8 cellular contexts compared by ENCODE assay signal in genomic region chr6:45377555-45378323, GRCh38. TPM values are rescaled to one million over a fixed set of nuclear protein-coding genes. Genes with fewer than 3 reads are reported as not detected.
DNase-seq lines count a peak whose midpoint lies in the region; ATAC-seq and TF ChIP-seq lines count a peak whose summit lies in the region.

Gene SUPT3H (minus strand): TSS chr6:45377934.

- peak within 1 kb of the TSS; percentile 93 for H3K27ac ChIP-seq in CD4-positive, alpha-beta T cell (ENCODE audit: low read depth, low read length)
- H3K27ac ChIP-seq in ectodermal cell (ENCODE audit: insufficient read depth, low read depth, low read length, poor library complexity, severe bottlenecking), result peak within 1 kb of the TSS; percentile 97

- peaks cover 5% of the 10 kb centered on the region for H3K4me1 ChIP-seq in ectodermal cell (ENCODE audit: control insufficient read depth, insufficient read depth, low read length)

- DNase-seq in CD4-positive, alpha-beta T cell, result peak; percentile 74 to 89 (median 84)
- DNase-seq in NCI-H82 (lab: John Stamatoyannopoulos, UW), result peak; percentile 99
- DNase-seq in activated CD8-positive, alpha-beta T cell treated with anti-CD3 and anti-CD28 coated beads, Interleukin-2, amount 10 ng/mL, durations not matched to agents 7 days and 5 days, result peak; percentile 93
- DNase-seq in lung microvascular endothelial cell (ENCODE audit: low read depth in 2 of 2), result peak; percentile 94 to 95
- DNase-seq in stimulated activated CD4-positive, alpha-beta T cell treated with anti-CD3 and anti-CD28 coated beads, TNF-alpha, amount 100 ng/mL, for 4 hours (ENCODE audit: low read depth in 3 of 3), result peak; percentile 83 to 93 (median 91)

- peaks cover 31% of the 10 kb centered on the region for H3K4me1 Mint-ChIP-seq in CD4-positive, alpha-beta T cell (ENCODE audit: low read depth)
- H3K4me1 Mint-ChIP-seq in activated CD8-positive, alpha-beta T cell treated with anti-CD3 and anti-CD28 coated beads, Interleukin-2, amount 10 ng/mL, durations not matched to agents 7 days and 5 days (ENCODE audit: low read depth), result peaks cover 18% of the 10 kb centered on the region

- H3K27ac Mint-ChIP-seq in CD4-positive, alpha-beta T cell, result peak within 1 kb of the TSS; percentile 99
- H3K27ac Mint-ChIP-seq in activated CD8-positive, alpha-beta T cell treated with anti-CD3 and anti-CD28 coated beads, Interleukin-2, amount 10 ng/mL, durations not matched to agents 7 days and 5 days, result peak within 1 kb of the TSS; percentile 100

- WGBS in ectodermal cell, 2 experiments, result 0 to 1% methylated on average over 75 of the region's 75 CpGs

- no peaks in the 10 kb centered on the region for H3K27me3 ChIP-seq in CD4-positive, alpha-beta T cell (ENCODE audit: control insufficient read depth, insufficient read depth, low read length)
- H3K27me3 ChIP-seq in ectodermal cell (ENCODE audit: control insufficient read depth, insufficient read depth, low read length, poor library complexity, severe bottlenecking), result no peaks in the 10 kb centered on the region

- no peaks in the 10 kb centered on the region for H3K9me3 Mint-ChIP-seq in CD4-positive, alpha-beta T cell
- H3K9me3 Mint-ChIP-seq in activated CD8-positive, alpha-beta T cell treated with anti-CD3 and anti-CD28 coated beads, Interleukin-2, amount 10 ng/mL, durations not matched to agents 7 days and 5 days (ENCODE audit: insufficient read depth), result no peaks in the 10 kb centered on the region

- ATAC-seq in CD4-positive, alpha-beta T cell (ENCODE audit: poor library complexity), result peak; percentile 80
- ATAC-seq in GM19395 (IDR thresholded peaks at IDR 0.05; ENCODE audit: unreplicated experiment) (peak; percentile 97), HG03558 (IDR thresholded peaks at IDR 0.05; ENCODE audit: extremely low read depth, unreplicated experiment) (peak; percentile 65)
- peak; percentile 90 for ATAC-seq in activated CD8-positive, alpha-beta T cell treated with anti-CD3 and anti-CD28 coated beads, Interleukin-2, amount 10 ng/mL, durations not matched to agents 7 days and 5 days

- CTCF ChIA-PET in CD4-positive, alpha-beta T cell (lab: Charles Lee), result interaction anchor here (0.6 to 2.7 kb wide), 8 partner anchors 9 to 722 kb away, joined by 3 to 9 read pairs (median 4); no protein-coding TSS in a partner anchor
- CTCF ChIA-PET in activated CD8-positive, alpha-beta T cell treated with anti-CD3 and anti-CD28 coated beads, Interleukin-2, amount 10 ng/mL, durations not matched to agents 7 days and 5 days (lab: Charles Lee), result interaction anchor here (0.8 to 3.6 kb wide), 16 partner anchors 10 to 903 kb away, joined by 3 to 20 read pairs (median 5); partner anchors contain the start of gene RUNX2

- no peaks in the 10 kb centered on the region for H3K36me3 ChIP-seq in ectodermal cell (ENCODE audit: control insufficient read depth, insufficient read depth, low read length)

- H3K36me3 Mint-ChIP-seq in CD4-positive, alpha-beta T cell (ENCODE audit: low read depth), result peaks cover 18% of the 10 kb centered on the region
- peaks cover 2% of the 10 kb centered on the region for H3K36me3 Mint-ChIP-seq in activated CD8-positive, alpha-beta T cell treated with anti-CD3 and anti-CD28 coated beads, Interleukin-2, amount 10 ng/mL, durations not matched to agents 7 days and 5 days (ENCODE audit: low read depth)

- intact Hi-C loops in CD4-positive, alpha-beta T cell (cut with DNase I, micrococcal nuclease), result loop anchor here (1.0 to 10.0 kb wide), 6 partner anchors 43 to 1115 kb away; partner anchors contain the start of gene ENPP4 (in 1 of the 2)

- POLR2A ChIA-PET in CD4-positive, alpha-beta T cell (lab: Charles Lee), result interaction anchor here (0.6 to 2.4 kb wide), 37 partner anchors 9 to 722 kb away, joined by 3 to 22 read pairs (median 4); partner anchors contain the start of gene RUNX2
- POLR2A ChIA-PET in activated CD8-positive, alpha-beta T cell treated with anti-CD3 and anti-CD28 coated beads, Interleukin-2, amount 10 ng/mL, durations not matched to agents 7 days and 5 days (lab: Charles Lee), result interaction anchor here (0.6 to 1.4 kb wide), 19 partner anchors 9 to 722 kb away, joined by 3 to 8 read pairs (median 3); partner anchors contain the start of gene RUNX2

- no peak for TF ChIP-seq CTCF in CD4-positive, alpha-beta T cell (IDR thresholded peaks at IDR 0.05)

- H3K27me3 Mint-ChIP-seq in CD4-positive, alpha-beta T cell, result no peaks in the 10 kb centered on the region
- no peaks in the 10 kb centered on the region for H3K27me3 Mint-ChIP-seq in activated CD8-positive, alpha-beta T cell treated with anti-CD3 and anti-CD28 coated beads, Interleukin-2, amount 10 ng/mL, durations not matched to agents 7 days and 5 days (ENCODE audit: low read depth)

- H3K4me3 Mint-ChIP-seq in CD4-positive, alpha-beta T cell, result peak within 1 kb of the TSS; percentile 100
- H3K4me3 Mint-ChIP-seq in activated CD8-positive, alpha-beta T cell treated with anti-CD3 and anti-CD28 coated beads, Interleukin-2, amount 10 ng/mL, durations not matched to agents 7 days and 5 days, result peak within 1 kb of the TSS; percentile 98

- H3K4me3 ChIP-seq in ectodermal cell (ENCODE audit: insufficient read depth, low read depth, low read length), result peak within 1 kb of the TSS; percentile 71

- no peaks in the 10 kb centered on the region for H3K9me3 ChIP-seq in CD4-positive, alpha-beta T cell (ENCODE audit: control insufficient read depth, low read length)
- no peaks in the 10 kb centered on the region for H3K9me3 ChIP-seq in ectodermal cell (ENCODE audit: control insufficient read depth, low read length)

RNA-seq across cellular contexts. Expression of gene SUPT3H, which starts in this region (rescaled TPM):
- 10 to 100 TPM in 1 of 2 experiments, 1 to 10 TPM in 1; 8.9 to 10.5 TPM for total RNA-seq in CD4-positive, alpha-beta T cell
- total RNA-seq in activated CD8-positive, alpha-beta T cell treated with anti-CD3 and anti-CD28 coated beads, Interleukin-2, amount 10 ng/mL, durations not matched to agents 7 days and 5 days, result 1 to 10 TPM; 6.4 to 9.1 TPM
- polyA plus RNA-seq in ectodermal cell (2013, experiment 1 of 4), result 24.8 TPM
- polyA plus RNA-seq in ectodermal cell (2013, experiment 2 of 4), result 27.6 TPM
- polyA plus RNA-seq in ectodermal cell (2013, experiment 3 of 4), result 23.1 TPM
- 25.2 TPM for polyA plus RNA-seq in ectodermal cell (2013, experiment 4 of 4)
- 2.4 and 2.8 TPM in 2 replicates for total RNA-seq in lung microvascular endothelial cell

Comparison
In these comparisons a context has a peak if more than half of its experiments do, and no peak if none do; other contexts are left out.
1. Peak in every context shown above with its lines: DNase-seq, ATAC-seq, H3K4me3 ChIP-seq and H3K27ac ChIP-seq.